In the genomic region with DNA sequence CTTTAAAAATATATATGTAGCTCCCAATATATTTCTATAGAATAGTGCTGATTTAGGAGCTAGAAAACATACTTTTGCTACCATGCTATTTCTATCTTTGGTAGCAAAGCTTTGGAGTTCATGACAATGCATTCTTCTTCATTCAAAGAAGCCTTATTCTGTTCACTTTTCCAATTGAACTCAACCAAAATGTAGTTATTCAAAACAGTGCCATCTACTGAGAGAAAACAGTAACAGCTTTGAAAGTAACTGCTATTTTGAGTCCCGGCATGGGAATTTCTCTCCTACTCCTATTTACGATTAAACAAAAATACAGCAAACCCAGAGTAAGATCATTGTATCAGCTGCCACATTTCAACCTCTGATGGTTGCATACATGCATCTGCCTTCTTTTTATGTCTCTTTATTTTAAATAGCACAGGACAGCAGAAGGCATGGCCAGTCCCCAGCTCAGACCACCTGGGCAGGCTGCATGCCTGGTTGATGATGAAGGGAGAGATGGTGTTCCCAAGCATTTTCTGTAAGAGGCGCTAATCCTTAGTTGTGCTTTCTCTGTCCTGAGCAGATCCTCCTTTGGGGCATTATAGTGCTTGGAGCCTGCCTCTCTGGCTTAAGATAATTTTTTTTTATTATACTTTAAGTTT, we compare ENCODE assay signal across 8 cellular contexts.
A peak's percentile ranks its signal among the peaks of the same experiment; 100 is the strongest.
DNase-seq lines count a peak whose midpoint lies in the region; ATAC-seq, FAIRE-seq and TF ChIP-seq lines count a peak whose summit lies in the region.

No MANE protein-coding gene starts in this region.

- no peaks in the 10 kb centered on the region for H4K20me1 ChIP-seq in keratinocyte (ENCODE audit: control insufficient read depth, extremely low read depth, insufficient read depth, low read length)

- H3K9ac ChIP-seq in keratinocyte (ENCODE audit: control insufficient read depth, extremely low read depth, insufficient read depth, low read length) = no peak overlapping the region

- no peak overlapping the region for H3K27ac ChIP-seq in keratinocyte (ENCODE audit: control insufficient read depth, insufficient read depth, low read length)

- peak; percentile 38 for FAIRE-seq in H54 (lab: Jason Lieb, UNC)
- peak; percentile 23 for FAIRE-seq in keratinocyte (lab: Jason Lieb, UNC)

- no peaks in the 10 kb centered on the region for H3K9me3 ChIP-seq in keratinocyte (ENCODE audit: control insufficient read depth, low read depth, low read length)

- H3K27me3 ChIP-seq in keratinocyte (ENCODE audit: control insufficient read depth, extremely low read depth, insufficient read depth, low read length) = no peaks in the 10 kb centered on the region

- no peaks in the 10 kb centered on the region for H3K4me1 ChIP-seq in keratinocyte (ENCODE audit: control insufficient read depth, extremely low read depth, insufficient read depth, low read length)

- no peaks in the 10 kb centered on the region for H3K9me1 ChIP-seq in keratinocyte (ENCODE audit: control insufficient read depth, extremely low read depth, insufficient read depth, low read length)

- H3K4me3 ChIP-seq in keratinocyte (ENCODE audit: control insufficient read depth in 2 of 3, extremely low read depth in 1 of 3, insufficient read depth in 2 of 3, low read depth in 1 of 3, low read length in 3 of 3) = no peak overlapping the region

- no peak overlapping the region for H2AFZ ChIP-seq in keratinocyte (ENCODE audit: control insufficient read depth, low read length)

- no peak overlapping the region for H3K4me2 ChIP-seq in keratinocyte (ENCODE audit: control insufficient read depth, extremely low read depth, insufficient read depth, low read depth, low read length)

- no peaks in the 10 kb centered on the region for H3K36me3 ChIP-seq in keratinocyte (ENCODE audit: control insufficient read depth in 2 of 2, extremely low read depth in 1 of 2, insufficient read depth in 2 of 2, low read length in 2 of 2)

- dilution Hi-C loops in keratinocyte (cut with MboI; ENCODE audit: extremely low pct_ligation_motif_present, low sequenced_read_pairs) = no loop called here

- no peaks in the 10 kb centered on the region for H3K79me2 ChIP-seq in keratinocyte (ENCODE audit: control insufficient read depth, insufficient read depth, low read length)

- TF ChIP-seq CTCF in keratinocyte (optimal IDR thresholded peaks at IDR 0.05 in 1 of 3, IDR thresholded peaks at IDR 0.05 in 1 of 3, conservative IDR thresholded peaks at IDR 0.05 in 1 of 3; ENCODE audit: extremely low read depth in 1 of 3, insufficient read depth in 2 of 3, low read length in 3 of 3) = peak in 2 of 3 experiments; percentile 44 to 51

- DNase-seq in AML-193 (lab: John Stamatoyannopoulos, UW) (peak; percentile 5 to 14), H54 (ENCODE audit: insufficient read length, low spot score) (no peak), keratinocyte (ENCODE audit: low read depth, low spot score) (no peak), NCI-H1930 (lab: John Stamatoyannopoulos, UW) (no peak)
- no peak for DNase-seq in stimulated activated CD4-positive, alpha-beta T cell treated with anti-CD3 and anti-CD28 coated beads, Interleukin-2, amount 100 ng/mL, for 24 hours

- TF ChIP-seq POLR2A in H54 (IDR thresholded peaks at IDR 0.05; ENCODE audit: low read depth, low read length) = no peak

- ATAC-seq in SK-N-SH treated with all-trans-retinoic acid at 6 μM for 48 hours = peak; percentile 80
- ATAC-seq in HG02759 (IDR thresholded peaks at IDR 0.05; ENCODE audit: unreplicated experiment) = no peak
- ATAC-seq in HG03196 (IDR thresholded peaks at IDR 0.05; ENCODE audit: unreplicated experiment) = no peak

TF ChIP-seq in SK-N-SH treated with all-trans-retinoic acid at 6 μM for 48 hours, 23 proteins besides CTCF, POLR2A, EP300 and RAD21:
- no peak for TF ChIP-seq OSR1 (CRISPR knock-in tag; IDR thresholded peaks at IDR 0.05)
- TF ChIP-seq ARNTL (CRISPR knock-in tag; IDR thresholded peaks at IDR 0.05; ENCODE audit: borderline replicate concordance, low read depth) = no peak
- no peak for TF ChIP-seq ZC3H10 (CRISPR knock-in tag; IDR thresholded peaks at IDR 0.05)
- TF ChIP-seq, protein P1, sequence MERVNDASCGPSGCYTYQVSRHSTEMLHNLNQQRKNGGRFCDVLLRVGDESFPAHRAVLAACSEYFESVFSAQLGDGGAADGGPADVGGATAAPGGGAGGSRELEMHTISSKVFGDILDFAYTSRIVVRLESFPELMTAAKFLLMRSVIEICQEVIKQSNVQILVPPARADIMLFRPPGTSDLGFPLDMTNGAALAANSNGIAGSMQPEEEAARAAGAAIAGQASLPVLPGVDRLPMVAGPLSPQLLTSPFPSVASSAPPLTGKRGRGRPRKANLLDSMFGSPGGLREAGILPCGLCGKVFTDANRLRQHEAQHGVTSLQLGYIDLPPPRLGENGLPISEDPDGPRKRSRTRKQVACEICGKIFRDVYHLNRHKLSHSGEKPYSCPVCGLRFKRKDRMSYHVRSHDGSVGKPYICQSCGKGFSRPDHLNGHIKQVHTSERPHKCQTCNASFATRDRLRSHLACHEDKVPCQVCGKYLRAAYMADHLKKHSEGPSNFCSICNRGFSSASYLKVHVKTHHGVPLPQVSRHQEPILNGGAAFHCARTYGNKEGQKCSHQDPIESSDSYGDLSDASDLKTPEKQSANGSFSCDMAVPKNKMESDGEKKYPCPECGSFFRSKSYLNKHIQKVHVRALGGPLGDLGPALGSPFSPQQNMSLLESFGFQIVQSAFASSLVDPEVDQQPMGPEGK (CRISPR knock-in tag; IDR thresholded peaks at IDR 0.05; ENCODE audit: borderline replicate concordance) = no peak
- 0 out of 2 replicates have a peak, but pooled peaks have one; percentile 33 for TF ChIP-seq SNAI2 (CRISPR knock-in tag; IDR thresholded peaks at IDR 0.05)
- TF ChIP-seq ZFP30 (CRISPR knock-in tag; IDR thresholded peaks at IDR 0.05) = no peak
- TF ChIP-seq ESRRG (CRISPR knock-in tag; IDR thresholded peaks at IDR 0.05) = no peak
TF ChIP-seq in SK-N-SH treated with all-trans-retinoic acid at 6 μM for 48 hours: peak in this region for 1.

Comparison
In these comparisons a context has a peak if more than half of its experiments do, and no peak if none do; other contexts are left out.
1. DNase-seq: peak in AML-193 (2 of 2); none in H54 (single experiment), keratinocyte (single experiment), NCI-H1930 (0 of 2) and stimulated activated CD4-positive, alpha-beta T cell treated with anti-CD3 and anti-CD28 coated beads, Interleukin-2, amount 100 ng/mL, for 24 hours (0 of 2).